2 cellular contexts compared by ENCODE assay signal in genomic region chr7:43560742-43561330, GRCh38.
A peak's percentile ranks its signal among the peaks of the same experiment; 100 is the strongest.
TF ChIP-seq lines count a peak whose summit lies in the region.

No MANE protein-coding gene starts in this region.

TF ChIP-seq in GM23338, 12 proteins besides CTCF, POLR2A, EP300 and RAD21 (continued from another document):
- TF ChIP-seq, protein P1, sequence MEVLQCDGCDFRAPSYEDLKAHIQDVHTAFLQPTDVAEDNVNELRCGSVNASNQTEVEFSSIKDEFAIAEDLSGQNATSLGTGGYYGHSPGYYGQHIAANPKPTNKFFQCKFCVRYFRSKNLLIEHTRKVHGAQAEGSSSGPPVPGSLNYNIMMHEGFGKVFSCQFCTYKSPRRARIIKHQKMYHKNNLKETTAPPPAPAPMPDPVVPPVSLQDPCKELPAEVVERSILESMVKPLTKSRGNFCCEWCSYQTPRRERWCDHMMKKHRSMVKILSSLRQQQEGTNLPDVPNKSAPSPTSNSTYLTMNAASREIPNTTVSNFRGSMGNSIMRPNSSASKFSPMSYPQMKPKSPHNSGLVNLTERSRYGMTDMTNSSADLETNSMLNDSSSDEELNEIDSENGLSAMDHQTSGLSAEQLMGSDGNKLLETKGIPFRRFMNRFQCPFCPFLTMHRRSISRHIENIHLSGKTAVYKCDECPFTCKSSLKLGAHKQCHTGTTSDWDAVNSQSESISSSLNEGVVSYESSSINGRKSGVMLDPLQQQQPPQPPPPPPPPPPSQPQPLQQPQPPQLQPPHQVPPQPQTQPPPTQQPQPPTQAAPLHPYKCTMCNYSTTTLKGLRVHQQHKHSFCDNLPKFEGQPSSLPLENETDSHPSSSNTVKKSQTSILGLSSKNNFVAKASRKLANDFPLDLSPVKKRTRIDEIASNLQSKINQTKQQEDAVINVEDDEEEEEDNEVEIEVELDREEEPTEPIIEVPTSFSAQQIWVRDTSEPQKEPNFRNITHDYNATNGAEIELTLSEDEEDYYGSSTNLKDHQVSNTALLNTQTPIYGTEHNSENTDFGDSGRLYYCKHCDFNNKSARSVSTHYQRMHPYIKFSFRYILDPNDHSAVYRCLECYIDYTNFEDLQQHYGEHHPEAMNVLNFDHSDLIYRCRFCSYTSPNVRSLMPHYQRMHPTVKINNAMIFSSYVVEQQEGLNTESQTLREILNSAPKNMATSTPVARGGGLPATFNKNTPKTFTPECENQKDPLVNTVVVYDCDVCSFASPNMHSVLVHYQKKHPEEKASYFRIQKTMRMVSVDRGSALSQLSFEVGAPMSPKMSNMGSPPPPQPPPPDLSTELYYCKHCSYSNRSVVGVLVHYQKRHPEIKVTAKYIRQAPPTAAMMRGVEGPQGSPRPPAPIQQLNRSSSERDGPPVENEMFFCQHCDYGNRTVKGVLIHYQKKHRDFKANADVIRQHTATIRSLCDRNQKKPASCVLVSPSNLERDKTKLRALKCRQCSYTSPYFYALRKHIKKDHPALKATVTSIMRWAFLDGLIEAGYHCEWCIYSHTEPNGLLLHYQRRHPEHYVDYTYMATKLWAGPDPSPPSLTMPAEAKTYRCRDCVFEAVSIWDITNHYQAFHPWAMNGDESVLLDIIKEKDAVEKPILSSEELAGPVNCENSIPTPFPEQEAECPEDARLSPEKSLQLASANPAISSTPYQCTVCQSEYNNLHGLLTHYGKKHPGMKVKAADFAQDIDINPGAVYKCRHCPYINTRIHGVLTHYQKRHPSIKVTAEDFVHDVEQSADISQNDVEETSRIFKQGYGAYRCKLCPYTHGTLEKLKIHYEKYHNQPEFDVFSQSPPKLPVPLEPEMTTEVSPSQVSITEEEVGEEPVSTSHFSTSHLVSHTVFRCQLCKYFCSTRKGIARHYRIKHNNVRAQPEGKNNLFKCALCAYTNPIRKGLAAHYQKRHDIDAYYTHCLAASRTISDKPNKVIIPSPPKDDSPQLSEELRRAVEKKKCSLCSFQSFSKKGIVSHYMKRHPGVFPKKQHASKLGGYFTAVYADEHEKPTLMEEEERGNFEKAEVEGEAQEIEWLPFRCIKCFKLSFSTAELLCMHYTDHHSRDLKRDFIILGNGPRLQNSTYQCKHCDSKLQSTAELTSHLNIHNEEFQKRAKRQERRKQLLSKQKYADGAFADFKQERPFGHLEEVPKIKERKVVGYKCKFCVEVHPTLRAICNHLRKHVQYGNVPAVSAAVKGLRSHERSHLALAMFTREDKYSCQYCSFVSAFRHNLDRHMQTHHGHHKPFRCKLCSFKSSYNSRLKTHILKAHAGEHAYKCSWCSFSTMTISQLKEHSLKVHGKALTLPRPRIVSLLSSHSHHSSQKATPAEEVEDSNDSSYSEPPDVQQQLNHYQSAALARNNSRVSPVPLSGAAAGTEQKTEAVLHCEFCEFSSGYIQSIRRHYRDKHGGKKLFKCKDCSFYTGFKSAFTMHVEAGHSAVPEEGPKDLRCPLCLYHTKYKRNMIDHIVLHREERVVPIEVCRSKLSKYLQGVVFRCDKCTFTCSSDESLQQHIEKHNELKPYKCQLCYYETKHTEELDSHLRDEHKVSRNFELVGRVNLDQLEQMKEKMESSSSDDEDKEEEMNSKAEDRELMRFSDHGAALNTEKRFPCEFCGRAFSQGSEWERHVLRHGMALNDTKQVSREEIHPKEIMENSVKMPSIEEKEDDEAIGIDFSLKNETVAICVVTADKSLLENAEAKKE (CRISPR knock-in tag; IDR thresholded peaks at IDR 0.05): no peak
- no peak for TF ChIP-seq CREB1 (CRISPR knock-in tag; IDR thresholded peaks at IDR 0.05; ENCODE audit: low read depth)
- TF ChIP-seq EZH2phosphoT487 (IDR thresholded peaks at IDR 0.05; ENCODE audit: unreplicated experiment): no peak
- TF ChIP-seq EZH2 (IDR thresholded peaks at IDR 0.05; ENCODE audit: low read depth, unreplicated experiment): no peak
- TF ChIP-seq, protein P2, sequence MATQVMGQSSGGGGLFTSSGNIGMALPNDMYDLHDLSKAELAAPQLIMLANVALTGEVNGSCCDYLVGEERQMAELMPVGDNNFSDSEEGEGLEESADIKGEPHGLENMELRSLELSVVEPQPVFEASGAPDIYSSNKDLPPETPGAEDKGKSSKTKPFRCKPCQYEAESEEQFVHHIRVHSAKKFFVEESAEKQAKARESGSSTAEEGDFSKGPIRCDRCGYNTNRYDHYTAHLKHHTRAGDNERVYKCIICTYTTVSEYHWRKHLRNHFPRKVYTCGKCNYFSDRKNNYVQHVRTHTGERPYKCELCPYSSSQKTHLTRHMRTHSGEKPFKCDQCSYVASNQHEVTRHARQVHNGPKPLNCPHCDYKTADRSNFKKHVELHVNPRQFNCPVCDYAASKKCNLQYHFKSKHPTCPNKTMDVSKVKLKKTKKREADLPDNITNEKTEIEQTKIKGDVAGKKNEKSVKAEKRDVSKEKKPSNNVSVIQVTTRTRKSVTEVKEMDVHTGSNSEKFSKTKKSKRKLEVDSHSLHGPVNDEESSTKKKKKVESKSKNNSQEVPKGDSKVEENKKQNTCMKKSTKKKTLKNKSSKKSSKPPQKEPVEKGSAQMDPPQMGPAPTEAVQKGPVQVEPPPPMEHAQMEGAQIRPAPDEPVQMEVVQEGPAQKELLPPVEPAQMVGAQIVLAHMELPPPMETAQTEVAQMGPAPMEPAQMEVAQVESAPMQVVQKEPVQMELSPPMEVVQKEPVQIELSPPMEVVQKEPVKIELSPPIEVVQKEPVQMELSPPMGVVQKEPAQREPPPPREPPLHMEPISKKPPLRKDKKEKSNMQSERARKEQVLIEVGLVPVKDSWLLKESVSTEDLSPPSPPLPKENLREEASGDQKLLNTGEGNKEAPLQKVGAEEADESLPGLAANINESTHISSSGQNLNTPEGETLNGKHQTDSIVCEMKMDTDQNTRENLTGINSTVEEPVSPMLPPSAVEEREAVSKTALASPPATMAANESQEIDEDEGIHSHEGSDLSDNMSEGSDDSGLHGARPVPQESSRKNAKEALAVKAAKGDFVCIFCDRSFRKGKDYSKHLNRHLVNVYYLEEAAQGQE (IDR thresholded peaks at IDR 0.05; ENCODE audit: unreplicated experiment): no peak
- no peak for TF ChIP-seq STAT1 (IDR thresholded peaks at IDR 0.05; ENCODE audit: unreplicated experiment)
- no peak for TF ChIP-seq NANOG (IDR thresholded peaks at IDR 0.05; ENCODE audit: borderline replicate concordance)
- no peak for TF ChIP-seq ZNF114 (CRISPR knock-in tag; IDR thresholded peaks at IDR 0.05)
- no peak for TF ChIP-seq JUNB (IDR thresholded peaks at IDR 0.05; ENCODE audit: unreplicated experiment)
- no peak for TF ChIP-seq ETS1 (IDR thresholded peaks at IDR 0.05)
- no peak for TF ChIP-seq POLR2AphosphoS5 (IDR thresholded peaks at IDR 0.05; ENCODE audit: low read depth)

TF ChIP-seq in HepG2, 621 proteins besides CTCF, POLR2A, EP300 and RAD21 (continued from another document):
- TF ChIP-seq, protein P3, sequence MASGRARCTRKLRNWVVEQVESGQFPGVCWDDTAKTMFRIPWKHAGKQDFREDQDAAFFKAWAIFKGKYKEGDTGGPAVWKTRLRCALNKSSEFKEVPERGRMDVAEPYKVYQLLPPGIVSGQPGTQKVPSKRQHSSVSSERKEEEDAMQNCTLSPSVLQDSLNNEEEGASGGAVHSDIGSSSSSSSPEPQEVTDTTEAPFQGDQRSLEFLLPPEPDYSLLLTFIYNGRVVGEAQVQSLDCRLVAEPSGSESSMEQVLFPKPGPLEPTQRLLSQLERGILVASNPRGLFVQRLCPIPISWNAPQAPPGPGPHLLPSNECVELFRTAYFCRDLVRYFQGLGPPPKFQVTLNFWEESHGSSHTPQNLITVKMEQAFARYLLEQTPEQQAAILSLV (CRISPR knock-in tag; IDR thresholded peaks at IDR 0.05; ENCODE audit: borderline replicate concordance): no peak
- TF ChIP-seq PPARG (CRISPR knock-in tag; conservative IDR thresholded peaks at IDR 0.05): 0 out of 2 replicates have a peak, but pooled peaks have one; percentile 38
- TF ChIP-seq RBAK (CRISPR knock-in tag; IDR thresholded peaks at IDR 0.05): no peak
